In the genomic region with DNA sequence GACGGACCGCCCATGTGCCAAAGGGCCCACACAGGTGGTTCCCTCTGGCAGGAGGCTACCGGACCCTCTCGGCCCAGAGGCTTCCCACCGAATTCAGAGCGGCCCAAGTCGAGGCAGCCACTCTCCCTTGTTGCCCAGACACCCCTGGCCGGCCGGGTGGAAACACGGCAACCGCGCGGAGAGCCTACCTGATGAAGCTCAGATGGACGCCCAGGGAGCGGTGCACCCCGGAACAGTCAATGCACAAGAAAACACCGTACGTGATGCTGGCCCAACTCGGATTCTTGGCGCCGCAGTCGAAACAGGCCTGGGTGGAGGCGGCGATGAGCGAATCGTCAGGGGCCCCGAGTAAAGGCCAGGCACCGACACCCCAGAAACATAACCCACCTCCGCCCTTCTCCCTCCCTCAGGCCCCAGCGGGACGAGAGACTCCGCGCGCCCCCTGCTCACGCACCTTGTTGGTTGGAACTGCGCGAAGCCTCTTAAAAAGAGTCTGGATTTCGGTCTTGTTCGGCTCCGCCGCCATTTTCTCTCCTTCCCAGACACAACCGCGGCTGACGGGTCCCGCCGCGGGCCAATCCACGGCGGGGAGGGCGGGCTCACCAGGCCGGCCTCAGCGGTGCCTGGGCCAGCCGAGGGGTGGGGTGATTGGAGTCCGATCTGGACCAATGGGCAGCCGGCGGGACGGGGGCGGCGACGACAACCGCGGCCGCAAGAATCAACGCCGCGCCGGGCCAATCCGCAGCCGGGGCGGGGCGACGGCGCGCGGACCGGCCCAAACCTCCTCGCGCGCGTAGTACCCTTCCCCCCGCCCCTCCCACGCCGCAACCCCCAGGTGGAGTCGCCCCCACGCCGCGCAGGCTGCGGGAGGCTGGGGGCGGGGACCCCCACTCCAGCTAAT, we compare ENCODE assay signal across 1 cellular context.
TF ChIP-seq lines count a peak whose summit lies in the region.

A gene (minus strand): TSS at position 552 of the 901 bp plus-strand sequence. CDS start 26 bp downstream, at position 526.

TF ChIP-seq in K562, 482 proteins besides CTCF, POLR2A, EP300 and RAD21 (continued from another document and continues in another):
- TF ChIP-seq, protein P1, sequence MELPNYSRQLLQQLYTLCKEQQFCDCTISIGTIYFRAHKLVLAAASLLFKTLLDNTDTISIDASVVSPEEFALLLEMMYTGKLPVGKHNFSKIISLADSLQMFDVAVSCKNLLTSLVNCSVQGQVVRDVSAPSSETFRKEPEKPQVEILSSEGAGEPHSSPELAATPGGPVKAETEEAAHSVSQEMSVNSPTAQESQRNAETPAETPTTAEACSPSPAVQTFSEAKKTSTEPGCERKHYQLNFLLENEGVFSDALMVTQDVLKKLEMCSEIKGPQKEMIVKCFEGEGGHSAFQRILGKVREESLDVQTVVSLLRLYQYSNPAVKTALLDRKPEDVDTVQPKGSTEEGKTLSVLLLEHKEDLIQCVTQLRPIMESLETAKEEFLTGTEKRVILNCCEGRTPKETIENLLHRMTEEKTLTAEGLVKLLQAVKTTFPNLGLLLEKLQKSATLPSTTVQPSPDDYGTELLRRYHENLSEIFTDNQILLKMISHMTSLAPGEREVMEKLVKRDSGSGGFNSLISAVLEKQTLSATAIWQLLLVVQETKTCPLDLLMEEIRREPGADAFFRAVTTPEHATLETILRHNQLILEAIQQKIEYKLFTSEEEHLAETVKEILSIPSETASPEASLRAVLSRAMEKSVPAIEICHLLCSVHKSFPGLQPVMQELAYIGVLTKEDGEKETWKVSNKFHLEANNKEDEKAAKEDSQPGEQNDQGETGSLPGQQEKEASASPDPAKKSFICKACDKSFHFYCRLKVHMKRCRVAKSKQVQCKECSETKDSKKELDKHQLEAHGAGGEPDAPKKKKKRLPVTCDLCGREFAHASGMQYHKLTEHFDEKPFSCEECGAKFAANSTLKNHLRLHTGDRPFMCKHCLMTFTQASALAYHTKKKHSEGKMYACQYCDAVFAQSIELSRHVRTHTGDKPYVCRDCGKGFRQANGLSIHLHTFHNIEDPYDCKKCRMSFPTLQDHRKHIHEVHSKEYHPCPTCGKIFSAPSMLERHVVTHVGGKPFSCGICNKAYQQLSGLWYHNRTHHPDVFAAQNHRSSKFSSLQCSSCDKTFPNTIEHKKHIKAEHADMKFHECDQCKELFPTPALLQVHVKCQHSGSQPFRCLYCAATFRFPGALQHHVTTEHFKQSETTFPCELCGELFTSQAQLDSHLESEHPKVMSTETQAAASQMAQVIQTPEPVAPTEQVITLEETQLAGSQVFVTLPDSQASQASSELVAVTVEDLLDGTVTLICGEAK (IDR thresholded peaks at IDR 0.05): no peak
- TF ChIP-seq, protein P1 (CRISPR knock-in tag; IDR thresholded peaks at IDR 0.05): no peak
- TF ChIP-seq ZNF146 (CRISPR knock-in tag; IDR thresholded peaks at IDR 0.05; ENCODE audit: unreplicated experiment) (peak; percentile 22), HDAC1 (IDR thresholded peaks at IDR 0.05) (no peak; a peak in 1 of 4 replicates), RB1 (IDR thresholded peaks at IDR 0.05; ENCODE audit: low read depth) (peak; percentile 58; the same call in 1 of the 2 replicates), HNRNPK (IDR thresholded peaks at IDR 0.05; ENCODE audit: low read depth, low read length, poor library complexity, severe bottlenecking) (peak; percentile 52), RBM25 (IDR thresholded peaks at IDR 0.05; ENCODE audit: low read depth, low read length, severe bottlenecking) (peak; percentile 95), POLR2B (IDR thresholded peaks at IDR 0.05; ENCODE audit: low read depth, partially characterized antibody) (peak; percentile 60), BRCA1 (IDR thresholded peaks at IDR 0.05) (no peak), BRCA1 (CRISPR knock-in tag; IDR thresholded peaks at IDR 0.05) (peak; percentile 84; the same call in 1 of the 2 replicates), ZFX (CRISPR knock-in tag; IDR thresholded peaks at IDR 0.05) (peak; percentile 65), RBBP5 (IDR thresholded peaks at IDR 0.05; ENCODE audit: borderline replicate concordance, insufficient read depth, low read length, poor library complexity, severe bottlenecking) (peak; percentile 80), NR3C1 (CRISPR knock-in tag; IDR thresholded peaks at IDR 0.05) (peak; percentile 73; the same call in 1 of the 2 replicates), HCFC1 (IDR thresholded peaks at IDR 0.05; ENCODE audit: low read depth, low read length) (peak; percentile 61), ZNF778 (CRISPR knock-in tag; IDR thresholded peaks at IDR 0.05) (no peak), PHF8 (IDR thresholded peaks at IDR 0.05; ENCODE audit: borderline replicate concordance, low read length) (peak; percentile 80), CREM (IDR thresholded peaks at IDR 0.05; ENCODE audit: low read depth) (peak; percentile 71; the same call in 1 of the 2 replicates), RNF2 (IDR thresholded peaks at IDR 0.05) (0 out of 2 replicates have a peak, but pooled peaks have one; percentile 5), ASH1L (IDR thresholded peaks at IDR 0.05; ENCODE audit: borderline replicate concordance, low read depth, partially characterized antibody) (no peak), LEF1 (IDR thresholded peaks at IDR 0.05) (no peak), TBP (optimal IDR thresholded peaks at IDR 0.05; ENCODE audit: low read depth, low read length) (peak; percentile 81), HNRNPL (IDR thresholded peaks at IDR 0.05; ENCODE audit: low read depth, low read length) (0 out of 2 replicates have a peak, but pooled peaks have one; percentile 56), BRD4 (IDR thresholded peaks at IDR 0.05) (peak; percentile 62), ZKSCAN8 (CRISPR knock-in tag; IDR thresholded peaks at IDR 0.05) (no peak), FIP1L1 (IDR thresholded peaks at IDR 0.05; ENCODE audit: low read depth, low read length, poor library complexity, severe bottlenecking) (peak; percentile 51), FOXK1 (CRISPR knock-in tag; IDR thresholded peaks at IDR 0.05; ENCODE audit: borderline replicate concordance) (peak; percentile 79; the same call in 1 of the 2 replicates), CHD2 (IDR thresholded peaks at IDR 0.05; ENCODE audit: low read depth, low read length) (peak; percentile 37; the same call in 1 of the 2 replicates)
- TF ChIP-seq, protein P2, sequence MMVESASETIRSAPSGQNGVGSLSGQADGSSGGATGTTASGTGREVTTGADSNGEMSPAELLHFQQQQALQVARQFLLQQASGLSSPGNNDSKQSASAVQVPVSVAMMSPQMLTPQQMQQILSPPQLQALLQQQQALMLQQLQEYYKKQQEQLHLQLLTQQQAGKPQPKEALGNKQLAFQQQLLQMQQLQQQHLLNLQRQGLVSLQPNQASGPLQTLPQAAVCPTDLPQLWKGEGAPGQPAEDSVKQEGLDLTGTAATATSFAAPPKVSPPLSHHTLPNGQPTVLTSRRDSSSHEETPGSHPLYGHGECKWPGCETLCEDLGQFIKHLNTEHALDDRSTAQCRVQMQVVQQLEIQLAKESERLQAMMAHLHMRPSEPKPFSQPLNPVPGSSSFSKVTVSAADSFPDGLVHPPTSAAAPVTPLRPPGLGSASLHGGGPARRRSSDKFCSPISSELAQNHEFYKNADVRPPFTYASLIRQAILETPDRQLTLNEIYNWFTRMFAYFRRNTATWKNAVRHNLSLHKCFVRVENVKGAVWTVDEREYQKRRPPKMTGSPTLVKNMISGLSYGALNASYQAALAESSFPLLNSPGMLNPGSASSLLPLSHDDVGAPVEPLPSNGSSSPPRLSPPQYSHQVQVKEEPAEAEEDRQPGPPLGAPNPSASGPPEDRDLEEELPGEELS (CRISPR knock-in tag; IDR thresholded peaks at IDR 0.05; ENCODE audit: borderline replicate concordance): peak; percentile 88; the same call in 1 of the 2 replicates
- TF ChIP-seq, protein P3, sequence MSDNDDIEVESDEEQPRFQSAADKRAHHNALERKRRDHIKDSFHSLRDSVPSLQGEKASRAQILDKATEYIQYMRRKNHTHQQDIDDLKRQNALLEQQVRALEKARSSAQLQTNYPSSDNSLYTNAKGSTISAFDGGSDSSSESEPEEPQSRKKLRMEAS (CRISPR knock-in tag; IDR thresholded peaks at IDR 0.05): peak; percentile 99
- TF ChIP-seq, protein P4, sequence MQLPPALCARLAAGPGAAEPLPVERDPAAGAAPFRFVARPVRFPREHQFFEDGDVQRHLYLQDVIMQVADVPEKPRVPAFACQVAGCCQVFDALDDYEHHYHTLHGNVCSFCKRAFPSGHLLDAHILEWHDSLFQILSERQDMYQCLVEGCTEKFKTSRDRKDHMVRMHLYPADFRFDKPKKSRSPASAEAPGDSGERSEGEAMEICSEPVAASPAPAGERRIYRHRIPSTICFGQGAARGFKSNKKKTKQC (CRISPR knock-in tag; IDR thresholded peaks at IDR 0.05): 0 out of 2 replicates have a peak, but pooled peaks have one; percentile 30
- TF ChIP-seq, protein P5, sequence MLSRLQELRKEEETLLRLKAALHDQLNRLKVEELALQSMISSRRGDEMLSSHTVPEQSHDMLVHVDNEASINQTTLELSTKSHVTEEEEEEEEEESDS (CRISPR knock-in tag; IDR thresholded peaks at IDR 0.05): no peak
- TF ChIP-seq, protein P6, sequence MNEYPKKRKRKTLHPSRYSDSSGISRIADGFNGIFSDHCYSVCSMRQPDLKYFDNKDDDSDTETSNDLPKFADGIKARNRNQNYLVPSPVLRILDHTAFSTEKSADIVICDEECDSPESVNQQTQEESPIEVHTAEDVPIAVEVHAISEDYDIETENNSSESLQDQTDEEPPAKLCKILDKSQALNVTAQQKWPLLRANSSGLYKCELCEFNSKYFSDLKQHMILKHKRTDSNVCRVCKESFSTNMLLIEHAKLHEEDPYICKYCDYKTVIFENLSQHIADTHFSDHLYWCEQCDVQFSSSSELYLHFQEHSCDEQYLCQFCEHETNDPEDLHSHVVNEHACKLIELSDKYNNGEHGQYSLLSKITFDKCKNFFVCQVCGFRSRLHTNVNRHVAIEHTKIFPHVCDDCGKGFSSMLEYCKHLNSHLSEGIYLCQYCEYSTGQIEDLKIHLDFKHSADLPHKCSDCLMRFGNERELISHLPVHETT (CRISPR knock-in tag; conservative IDR thresholded peaks at IDR 0.05 in 1 of 2, IDR thresholded peaks at IDR 0.05 in 1 of 2): peak; percentile 22 to 73; a peak in 2 of 4 replicates
- TF ChIP-seq, protein P7, sequence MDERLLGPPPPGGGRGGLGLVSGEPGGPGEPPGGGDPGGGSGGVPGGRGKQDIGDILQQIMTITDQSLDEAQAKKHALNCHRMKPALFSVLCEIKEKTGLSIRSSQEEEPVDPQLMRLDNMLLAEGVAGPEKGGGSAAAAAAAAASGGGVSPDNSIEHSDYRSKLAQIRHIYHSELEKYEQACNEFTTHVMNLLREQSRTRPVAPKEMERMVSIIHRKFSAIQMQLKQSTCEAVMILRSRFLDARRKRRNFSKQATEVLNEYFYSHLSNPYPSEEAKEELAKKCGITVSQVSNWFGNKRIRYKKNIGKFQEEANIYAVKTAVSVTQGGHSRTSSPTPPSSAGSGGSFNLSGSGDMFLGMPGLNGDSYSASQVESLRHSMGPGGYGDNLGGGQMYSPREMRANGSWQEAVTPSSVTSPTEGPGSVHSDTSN (CRISPR knock-in tag; IDR thresholded peaks at IDR 0.05; ENCODE audit: low read depth): no peak
- TF ChIP-seq, protein P7 (tag; conservative IDR thresholded peaks at IDR 0.05; ENCODE audit: low read depth): peak; percentile 56
- TF ChIP-seq, protein P8, sequence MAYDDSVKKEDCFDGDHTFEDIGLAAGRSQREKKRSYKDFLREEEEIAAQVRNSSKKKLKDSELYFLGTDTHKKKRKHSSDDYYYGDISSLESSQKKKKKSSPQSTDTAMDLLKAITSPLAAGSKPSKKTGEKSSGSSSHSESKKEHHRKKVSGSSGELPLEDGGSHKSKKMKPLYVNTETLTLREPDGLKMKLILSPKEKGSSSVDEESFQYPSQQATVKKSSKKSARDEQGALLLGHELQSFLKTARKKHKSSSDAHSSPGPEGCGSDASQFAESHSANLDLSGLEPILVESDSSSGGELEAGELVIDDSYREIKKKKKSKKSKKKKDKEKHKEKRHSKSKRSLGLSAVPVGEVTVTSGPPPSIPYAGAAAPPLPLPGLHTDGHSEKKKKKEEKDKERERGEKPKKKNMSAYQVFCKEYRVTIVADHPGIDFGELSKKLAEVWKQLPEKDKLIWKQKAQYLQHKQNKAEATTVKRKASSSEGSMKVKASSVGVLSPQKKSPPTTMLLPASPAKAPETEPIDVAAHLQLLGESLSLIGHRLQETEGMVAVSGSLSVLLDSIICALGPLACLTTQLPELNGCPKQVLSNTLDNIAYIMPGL (CRISPR knock-in tag; IDR thresholded peaks at IDR 0.05): peak; percentile 75; the same call in 1 of the 2 replicates
